1 cellular context compared by ENCODE assay signal in the genomic region with DNA sequence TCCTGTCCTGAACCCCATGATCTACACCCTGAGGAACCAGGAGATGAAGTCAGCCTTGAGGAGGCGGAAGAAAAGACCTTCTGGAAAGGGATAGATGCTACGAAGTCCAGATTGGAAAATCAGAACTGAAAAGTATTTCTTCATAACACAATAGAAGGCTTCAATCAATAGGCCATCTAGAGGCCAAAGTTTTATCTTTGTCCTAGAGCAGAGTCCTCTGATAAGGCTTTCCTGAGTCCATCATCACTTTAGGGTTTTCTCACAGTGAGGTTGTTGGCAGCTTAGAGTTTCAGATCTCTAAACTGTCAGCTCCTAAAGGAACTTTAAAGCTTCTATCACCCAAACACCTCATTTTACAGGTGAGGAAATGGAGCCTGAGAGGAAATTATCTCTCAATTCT.
TF ChIP-seq lines count a peak whose summit lies in the region.

No MANE protein-coding gene starts in this region.

TF ChIP-seq in HepG2, 621 proteins besides CTCF, POLR2A, EP300 and RAD21:
- TF ChIP-seq ZNF761 (CRISPR knock-in tag; conservative IDR thresholded peaks at IDR 0.05) (no peak), SOX6 (IDR thresholded peaks at IDR 0.05) (no peak), SOX6 (CRISPR knock-in tag; IDR thresholded peaks at IDR 0.05) (peak; percentile 50; the same call in 1 of the 2 replicates), RARA (CRISPR knock-in tag; IDR thresholded peaks at IDR 0.05) (peak; percentile 32; the same call in 1 of the 2 replicates), PITX1 (CRISPR knock-in tag; IDR thresholded peaks at IDR 0.05) (no peak), SP5 (CRISPR knock-in tag; IDR thresholded peaks at IDR 0.05; ENCODE audit: borderline replicate concordance, low read depth) (no peak), HNF4A (CRISPR knock-in tag; IDR thresholded peaks at IDR 0.05) (peak; percentile 59), SOX13 (IDR thresholded peaks at IDR 0.05) (no peak), SOX13 (CRISPR knock-in tag; conservative IDR thresholded peaks at IDR 0.05 in 1 of 2, IDR thresholded peaks at IDR 0.05 in 1 of 2) (0 out of 4 replicates have a peak, but pooled peaks of 1 of the 2 experiments have one; percentile 18)
- TF ChIP-seq, protein P1, sequence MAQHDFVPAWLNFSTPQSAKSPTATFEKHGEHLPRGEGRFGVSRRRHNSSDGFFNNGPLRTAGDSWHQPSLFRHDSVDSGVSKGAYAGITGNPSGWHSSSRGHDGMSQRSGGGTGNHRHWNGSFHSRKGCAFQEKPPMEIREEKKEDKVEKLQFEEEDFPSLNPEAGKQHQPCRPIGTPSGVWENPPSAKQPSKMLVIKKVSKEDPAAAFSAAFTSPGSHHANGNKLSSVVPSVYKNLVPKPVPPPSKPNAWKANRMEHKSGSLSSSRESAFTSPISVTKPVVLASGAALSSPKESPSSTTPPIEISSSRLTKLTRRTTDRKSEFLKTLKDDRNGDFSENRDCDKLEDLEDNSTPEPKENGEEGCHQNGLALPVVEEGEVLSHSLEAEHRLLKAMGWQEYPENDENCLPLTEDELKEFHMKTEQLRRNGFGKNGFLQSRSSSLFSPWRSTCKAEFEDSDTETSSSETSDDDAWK (CRISPR knock-in tag; IDR thresholded peaks at IDR 0.05), result no peak
